In genomic region chr19:43462887-43463380, GRCh38 we compare ENCODE assay signal across 8 cellular contexts. TPM values are rescaled to one million over a fixed set of nuclear protein-coding genes. Genes with fewer than 3 reads are reported as not detected.
DNase-seq lines count a peak whose midpoint lies in the region; ATAC-seq and TF ChIP-seq lines count a peak whose summit lies in the region.

No MANE protein-coding gene starts in this region.

- no peaks in the 10 kb centered on the region for H3K4me1 ChIP-seq in right cardiac atrium (ENCODE audit: control insufficient read depth, insufficient read depth, low read length)
- H3K4me1 ChIP-seq in skeletal muscle tissue (ENCODE audit: control insufficient read depth in 3 of 3, insufficient read depth in 3 of 3, low read length in 3 of 3): peaks cover 13 to 18% (median 14%) of the 10 kb centered on the region in 3 donors

- 9% methylated on average over 32 of the region's 32 CpGs for WGBS in right cardiac atrium

- H3K9ac ChIP-seq in skeletal muscle tissue (ENCODE audit: low read depth in 1 of 3, low read length in 3 of 3): peak overlapping the region in 1 of 3 donors; percentile 23

- H3K4me3 ChIP-seq in WI38 (ENCODE audit: low read depth, low read length): peak overlapping the region; percentile 74
- peak overlapping the region; percentile 69 for H3K4me3 ChIP-seq in right cardiac atrium (ENCODE audit: low read length)
- H3K4me3 ChIP-seq in skeletal muscle tissue (ENCODE audit: low read length in 3 of 3): peak overlapping the region; percentile 67 to 87 (median 84)

- H3K27me3 ChIP-seq in right cardiac atrium (ENCODE audit: control insufficient read depth, insufficient read depth): no peaks in the 10 kb centered on the region
- peaks cover 13 to 35% (median 24%) of the 10 kb centered on the region in 3 donors for H3K27me3 ChIP-seq in skeletal muscle tissue (ENCODE audit: control insufficient read depth in 3 of 3, insufficient read depth in 3 of 3, low read length in 3 of 3)

- H3K9me3 ChIP-seq in right cardiac atrium (ENCODE audit: control insufficient read depth, low read length): no peaks in the 10 kb centered on the region
- no peaks in the 10 kb centered on the region for H3K9me3 ChIP-seq in skeletal muscle tissue (ENCODE audit: control insufficient read depth in 3 of 3, low read length in 3 of 3)

- no peak for ATAC-seq in right cardiac atrium
- ATAC-seq in GM19467 (IDR thresholded peaks at IDR 0.05; ENCODE audit: unreplicated experiment): no peak

- intact Hi-C loops in right cardiac atrium (cut with DNase I): loop anchor here in 2 of 4 donors (5.0 kb wide), 1 partner anchor 39 kb away; the partner anchor contains the start of gene PHLDB3 (in 2 of the 2)

- no peaks in the 10 kb centered on the region for H3K36me3 ChIP-seq in skeletal muscle tissue (ENCODE audit: control insufficient read depth in 3 of 3, insufficient read depth in 3 of 3, low read length in 3 of 3)

- peak overlapping the region; percentile 10 for H3K27ac ChIP-seq in right cardiac atrium (ENCODE audit: low read length)
- H3K27ac ChIP-seq in skeletal muscle tissue (ENCODE audit: low read depth, low read length): no peak overlapping the region

- peak; percentile 91 for DNase-seq in DMS153 treated with DMSO at 0.1 percent for 48 hours (lab: John Stamatoyannopoulos, UW; ENCODE audit: unreplicated experiment)
- DNase-seq in DMS153 (lab: John Stamatoyannopoulos, UW): no peak
- no peak for DNase-seq in right cardiac atrium
- DNase-seq in DMS 273 (lab: John Stamatoyannopoulos, UW; ENCODE audit: unreplicated experiment): no peak
- no peak for DNase-seq in 8988T

- no peak for TF ChIP-seq CTCF in WI38 (IDR thresholded peaks at IDR 0.05; ENCODE audit: low read depth, low read length)

RNA-seq across cellular contexts. Expression of gene LYPD3, which starts 2.5 kb away (rescaled TPM):
- total RNA-seq in right cardiac atrium: 1 to 10 TPM in 1 of 4 donors, under 1 TPM in 3; 0.53 to 1.5 (median 0.75) TPM
- 0.97 TPM for polyA plus RNA-seq in right cardiac atrium
- not detected for total RNA-seq in skeletal muscle tissue

RNA-seq across cellular contexts. Expression of gene PHLDB3, which starts 41.6 kb away (rescaled TPM):
- 10 to 100 TPM in 2 of 4 donors, 1 to 10 TPM in 2; 6.3 to 11.4 (median 8.7) TPM for total RNA-seq in right cardiac atrium
- 6.9 TPM for polyA plus RNA-seq in right cardiac atrium
- total RNA-seq in skeletal muscle tissue: 4.7 TPM

RNA-seq across cellular contexts. Expression of gene TEX101, which starts 48.2 kb away (rescaled TPM):
- total RNA-seq in right cardiac atrium (not detected), skeletal muscle tissue (not detected)
- not detected for polyA plus RNA-seq in right cardiac atrium
